30 cellular contexts compared by ENCODE assay signal in the genomic region with DNA sequence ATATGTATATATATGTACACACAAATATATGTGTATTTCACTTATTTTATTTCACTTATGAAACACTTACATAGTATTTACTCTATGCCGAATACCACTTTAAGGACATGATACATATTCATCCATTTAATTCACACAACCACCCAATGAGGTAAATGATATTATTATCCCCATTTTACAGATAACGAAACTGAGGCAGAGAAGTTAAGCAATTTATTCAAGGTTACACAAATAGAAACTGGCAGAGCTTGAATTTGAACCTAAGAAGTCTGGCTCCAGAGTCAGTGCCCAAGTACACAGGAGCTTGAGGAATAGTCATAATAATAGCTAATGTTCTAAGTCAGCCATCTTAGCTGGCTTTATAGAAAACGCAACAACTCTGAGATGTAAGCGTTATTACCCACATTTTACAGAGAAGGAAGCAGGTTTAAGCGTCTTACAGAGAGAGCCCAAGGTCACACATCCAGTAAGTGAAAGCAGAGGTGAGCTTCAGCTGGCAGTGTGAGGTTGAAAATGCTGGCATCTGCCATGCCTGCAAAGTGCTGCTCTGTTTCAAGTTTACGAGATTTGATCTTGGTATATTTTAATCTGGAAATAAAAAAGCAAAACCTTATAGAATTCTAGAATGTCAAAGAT.
"Had no signal": no experiment of that assay in that cellular context is flagged by ENCODE, and none has a peak within 500 bp of the region (broad histone marks: within the 10 kb centered on the region; RNA-seq: fewer than 3 reads in every experiment).

No MANE protein-coding gene starts in this region.

- H3K27ac ChIP-seq: body of pancreas, colonic mucosa, pancreas, prostate gland, sigmoid colon, tibial artery, upper lobe of right lung had no signal

- H3K4me1 ChIP-seq: body of pancreas, colonic mucosa, pancreas, prostate gland, tibial artery, upper lobe of right lung had no signal

- H3K27me3 ChIP-seq: body of pancreas, colonic mucosa, pancreas, sigmoid colon, tibial artery, upper lobe of right lung had no signal

- ATAC-seq: activated T-cell treated with anti-CD3 and anti-CD28 coated beads, Interleukin-2, amount 50 U/mL, for 72 hours; body of pancreas; left cardiac atrium; left ventricle myocardium superior; pancreas; stimulated activated naive CD8-positive, alpha-beta T cell treated with anti-CD3 and anti-CD28 coated beads, Interleukin-15, amount 100 ng/mL, for 72 hours; upper lobe of right lung had no signal

- H3K36me3 ChIP-seq: colonic mucosa, pancreas, prostate gland, sigmoid colon, tibial artery, upper lobe of right lung had no signal

- H3K4me1 Mint-ChIP-seq: stimulated activated naive CD8-positive, alpha-beta T cell treated with anti-CD3 and anti-CD28 coated beads, Interleukin-15, amount 100 ng/mL, for 72 hours had no signal

- FAIRE-seq: frontal cortex, pancreas, small intestine had no signal

- H3K27me3 Mint-ChIP-seq: activated naive CD8-positive, alpha-beta T cell; naive B cell; stimulated activated naive CD8-positive, alpha-beta T cell treated with anti-CD3 and anti-CD28 coated beads, Interleukin-15, amount 100 ng/mL, for 72 hours had no signal

- H3K27ac Mint-ChIP-seq: activated naive CD8-positive, alpha-beta T cell; activated T-cell treated with anti-CD3 and anti-CD28 coated beads, Interleukin-2, amount 50 U/mL, for 72 hours; mesothelial cell of epicardium; naive B cell; stimulated activated effector memory CD8-positive, alpha-beta T cell treated with anti-CD3 and anti-CD28 coated beads, Interleukin-12 subunit alpha, Interleukin-12 subunit beta, amount 100 ng/mL, for 72 hours; stimulated activated naive CD8-positive, alpha-beta T cell treated with anti-CD3 and anti-CD28 coated beads, Interleukin-15, amount 100 ng/mL, for 72 hours; T-helper 2 cell treated with Interferon-gamma antibody and Interleukin-4, amounts not matched to agents 5 μg/mL and 100 μg/mL, for 36 hours had no signal

- H3K4me3 Mint-ChIP-seq: activated naive CD8-positive, alpha-beta T cell; activated T-cell treated with anti-CD3 and anti-CD28 coated beads, Interleukin-2, amount 50 U/mL, for 72 hours; mesothelial cell of epicardium; neural crest cell; stimulated activated effector memory CD8-positive, alpha-beta T cell treated with anti-CD3 and anti-CD28 coated beads, Interleukin-12 subunit alpha, Interleukin-12 subunit beta, amount 100 ng/mL, for 72 hours; stimulated activated naive CD8-positive, alpha-beta T cell treated with anti-CD3 and anti-CD28 coated beads, Interleukin-15, amount 100 ng/mL, for 72 hours; T-helper 2 cell treated with Interferon-gamma antibody and Interleukin-4, amounts not matched to agents 5 μg/mL and 100 μg/mL, for 36 hours had no signal

- H3K9me3 ChIP-seq: body of pancreas, colonic mucosa, pancreas, prostate gland, sigmoid colon, tibial artery, upper lobe of right lung had no signal

- H3K9me3 Mint-ChIP-seq: activated T-cell treated with anti-CD3 and anti-CD28 coated beads, Interleukin-2, amount 50 U/mL, for 72 hours; mesothelial cell of epicardium; naive B cell; stimulated activated effector memory CD8-positive, alpha-beta T cell treated with anti-CD3 and anti-CD28 coated beads, Interleukin-12 subunit alpha, Interleukin-12 subunit beta, amount 100 ng/mL, for 72 hours; stimulated activated naive CD8-positive, alpha-beta T cell treated with anti-CD3 and anti-CD28 coated beads, Interleukin-15, amount 100 ng/mL, for 72 hours; T-helper 2 cell treated with Interferon-gamma antibody and Interleukin-4, amounts not matched to agents 5 μg/mL and 100 μg/mL, for 36 hours had no signal

- H3K36me3 Mint-ChIP-seq: activated naive CD8-positive, alpha-beta T cell; mesothelial cell of epicardium; naive B cell; stimulated activated effector memory CD8-positive, alpha-beta T cell treated with anti-CD3 and anti-CD28 coated beads, Interleukin-12 subunit alpha, Interleukin-12 subunit beta, amount 100 ng/mL, for 72 hours had no signal

- DNase-seq: activated CD4-positive, alpha-beta T cell treated with anti-CD3 and anti-CD28 coated beads for 4 hours; activated CD4-positive, alpha-beta T cell treated with anti-CD3 and anti-CD28 coated beads, Interleukin-2, amount 50 U/mL, for 4 hours; activated naive CD4-positive, alpha-beta T cell; activated T-cell treated with anti-CD3 and anti-CD28 coated beads for 4 hours; activated T-cell treated with anti-CD3 and anti-CD28 coated beads, Interleukin-2, amount 50 U/mL, for 72 hours; anterior cingulate cortex; body of pancreas; cerebellar nuclear complex; colonic mucosa; effector CD8-positive, alpha-beta T cell; left cardiac atrium; left ventricle myocardium superior; naive B cell; nucleus accumbens; pancreas; retina; sigmoid colon; small intestine; stimulated activated CD4-positive, alpha-beta T cell treated with anti-CD3 and anti-CD28 coated beads, Interleukin-4, amount 100 ng/mL, for 24 hours; stimulated activated naive CD8-positive, alpha-beta T cell treated with anti-CD3 and anti-CD28 coated beads, Interleukin-15, amount 100 ng/mL, for 72 hours; substantia nigra; tibial artery; upper lobe of right lung had no signal

- H3K4me3 ChIP-seq: body of pancreas, colonic mucosa, pancreas, prostate gland, sigmoid colon, tibial artery, upper lobe of right lung had no signal
